15 cellular contexts compared by ENCODE assay signal in the genomic region with DNA sequence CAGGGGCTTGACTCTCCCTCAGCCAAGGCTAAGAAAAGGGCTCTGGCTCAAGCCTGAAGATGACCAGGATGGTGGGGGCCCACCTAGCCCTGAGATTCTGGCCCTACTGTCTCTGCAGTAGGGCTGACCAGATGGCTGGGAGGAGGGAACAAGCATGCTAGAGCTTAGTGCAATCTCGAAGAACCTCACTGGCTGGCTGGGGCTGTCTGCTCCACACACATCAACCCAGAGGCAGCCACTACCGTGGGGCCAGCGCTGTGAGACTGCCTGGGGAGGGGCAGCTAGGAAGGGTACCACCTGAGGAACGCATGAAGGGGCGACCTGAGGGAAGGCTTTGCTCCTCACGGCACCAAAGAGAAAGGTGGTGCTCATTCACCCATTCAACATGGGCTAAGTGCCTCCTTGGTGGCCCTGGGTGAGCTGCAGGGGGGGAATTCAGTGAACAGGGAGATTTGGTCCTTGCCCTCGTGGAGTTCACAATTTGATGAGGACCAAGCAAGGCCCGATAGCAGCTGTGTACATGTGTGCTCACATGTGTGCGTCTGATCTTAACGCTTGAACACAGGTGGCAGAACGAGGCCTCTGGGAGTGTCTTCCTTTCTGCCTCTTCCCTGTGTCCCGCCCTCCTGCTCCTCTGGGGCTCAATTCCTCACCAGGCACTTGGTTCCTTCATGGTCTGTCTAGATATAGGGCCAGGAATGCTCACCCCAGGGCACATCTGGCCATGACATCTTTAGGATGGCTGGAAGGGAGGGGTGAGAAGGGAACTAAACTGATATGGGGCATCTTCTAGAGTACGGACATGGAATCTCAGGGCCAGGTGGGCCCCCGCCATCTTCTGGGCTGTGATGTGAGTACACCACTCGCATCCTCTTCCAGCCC.
DNase-seq lines count a peak whose midpoint lies in the region; ATAC-seq and TF ChIP-seq lines count a peak whose summit lies in the region.
"Had no signal": no experiment of that assay in that cellular context is flagged by ENCODE, and none has a peak within 500 bp of the region (broad histone marks: within the 10 kb centered on the region; RNA-seq: fewer than 3 reads in every experiment).

No MANE protein-coding gene starts in this region.

- peak overlapping the region; percentile 71 for H3K27ac ChIP-seq in angular gyrus (ENCODE audit: low read depth, low read length)
- no peak overlapping the region for H3K27ac ChIP-seq in stomach
- H3K27ac ChIP-seq: A549 had no signal

- 83 to 92% (median 88%) methylated on average over 15 of the region's 15 CpGs for WGBS in stomach, 5 donors

- H3K4me1 Mint-ChIP-seq in activated CD4-positive, alpha-beta memory T cell treated with anti-CD3 and anti-CD28 coated beads, Interleukin-2, amount 10 ng/mL, durations not matched to agents 7 days and 5 days: peaks cover 9% of the 10 kb centered on the region
- no peaks in the 10 kb centered on the region for H3K4me1 Mint-ChIP-seq in activated CD4-positive, alpha-beta memory T cell treated with anti-CD3 and anti-CD28 coated beads for 36 hours (ENCODE audit: low read depth)
- peaks cover 22% of the 10 kb centered on the region for H3K4me1 Mint-ChIP-seq in mesothelial cell of epicardium
- H3K4me1 Mint-ChIP-seq in T-helper 2 cell treated with Interferon-gamma antibody and Interleukin-4, amounts not matched to agents 5 μg/mL and 100 μg/mL, for 36 hours (ENCODE audit: low read depth): no peaks in the 10 kb centered on the region

- TF ChIP-seq POLR2A in stomach (IDR thresholded peaks at IDR 0.05): no peak

- TF ChIP-seq CTCF in mesothelial cell of epicardium (IDR thresholded peaks at IDR 0.05; ENCODE audit: unreplicated experiment): no peak
- no peak for TF ChIP-seq CTCF in stomach (IDR thresholded peaks at IDR 0.05)

- no peaks in the 10 kb centered on the region for H3K36me3 Mint-ChIP-seq in activated CD4-positive, alpha-beta memory T cell treated with anti-CD3 and anti-CD28 coated beads, Interleukin-2, amount 10 ng/mL, durations not matched to agents 7 days and 5 days (ENCODE audit: low read depth)
- no peaks in the 10 kb centered on the region for H3K36me3 Mint-ChIP-seq in activated CD4-positive, alpha-beta memory T cell treated with anti-CD3 and anti-CD28 coated beads for 36 hours
- peaks cover 4% of the 10 kb centered on the region for H3K36me3 Mint-ChIP-seq in mesothelial cell of epicardium
- H3K36me3 Mint-ChIP-seq in T-helper 2 cell treated with Interferon-gamma antibody and Interleukin-4, amounts not matched to agents 5 μg/mL and 100 μg/mL, for 36 hours (ENCODE audit: low read depth): no peaks in the 10 kb centered on the region
- H3K36me3 Mint-ChIP-seq: CD4-positive, CD25-positive, alpha-beta regulatory T cell; memory B cell had no signal

- DNase-seq in activated CD4-positive, alpha-beta memory T cell treated with anti-CD3 and anti-CD28 coated beads, Interleukin-2, amount 10 ng/mL, durations not matched to agents 7 days and 5 days: peak; percentile 9
- no peak for DNase-seq in activated CD4-positive, alpha-beta memory T cell treated with anti-CD3 and anti-CD28 coated beads for 36 hours
- DNase-seq in mesothelial cell of epicardium (ENCODE audit: low spot score in 2 of 2, unreplicated experiment in 2 of 2) (peak in 1 of 2 experiments; percentile 36), stomach (peak; percentile 20)
- DNase-seq in activated CD4-positive, CD25-positive, alpha-beta regulatory T cell treated with anti-CD3 and anti-CD28 coated beads, Interleukin-2, amount 50 U/mL, for 72 hours: no peak
- DNase-seq in T-helper 2 cell treated with Interferon-gamma antibody and Interleukin-4, amounts not matched to agents 5 μg/mL and 100 μg/mL, for 36 hours (ENCODE audit: low spot score): no peak
- DNase-seq: activated naive CD4-positive, alpha-beta T cell treated with anti-CD3 and anti-CD28 coated beads for 36 hours; CD4-positive, CD25-positive, alpha-beta regulatory T cell; endodermal cell; NCI-H1048 had no signal

- no peak overlapping the region for H3K27ac Mint-ChIP-seq in activated CD4-positive, alpha-beta memory T cell treated with anti-CD3 and anti-CD28 coated beads, Interleukin-2, amount 10 ng/mL, durations not matched to agents 7 days and 5 days
- H3K27ac Mint-ChIP-seq in activated CD4-positive, alpha-beta memory T cell treated with anti-CD3 and anti-CD28 coated beads for 36 hours: no peak overlapping the region
- H3K27ac Mint-ChIP-seq in mesothelial cell of epicardium: peak overlapping the region; percentile 69
- H3K27ac Mint-ChIP-seq in T-helper 2 cell treated with Interferon-gamma antibody and Interleukin-4, amounts not matched to agents 5 μg/mL and 100 μg/mL, for 36 hours: no peak overlapping the region
- H3K27ac Mint-ChIP-seq: activated naive CD4-positive, alpha-beta T cell treated with anti-CD3 and anti-CD28 coated beads for 36 hours; CD4-positive, CD25-positive, alpha-beta regulatory T cell; memory B cell had no signal

- peaks cover 3 to 20% (median 14%) of the 10 kb centered on the region in 4 donors for H3K4me1 ChIP-seq in stomach

- no peaks in the 10 kb centered on the region for H3K27me3 ChIP-seq in stomach

- no peaks in the 10 kb centered on the region for H3K27me3 Mint-ChIP-seq in activated CD4-positive, alpha-beta memory T cell treated with anti-CD3 and anti-CD28 coated beads, Interleukin-2, amount 10 ng/mL, durations not matched to agents 7 days and 5 days
- H3K27me3 Mint-ChIP-seq in activated CD4-positive, alpha-beta memory T cell treated with anti-CD3 and anti-CD28 coated beads for 36 hours: peaks cover 2% of the 10 kb centered on the region
- H3K27me3 Mint-ChIP-seq in mesothelial cell of epicardium (ENCODE audit: low read depth): no peaks in the 10 kb centered on the region
- no peaks in the 10 kb centered on the region for H3K27me3 Mint-ChIP-seq in T-helper 2 cell treated with Interferon-gamma antibody and Interleukin-4, amounts not matched to agents 5 μg/mL and 100 μg/mL, for 36 hours (ENCODE audit: low read depth)
- H3K27me3 Mint-ChIP-seq: memory B cell had no signal

- CTCF ChIA-PET in activated CD4-positive, alpha-beta memory T cell treated with anti-CD3 and anti-CD28 coated beads, Interleukin-2, amount 10 ng/mL, durations not matched to agents 7 days and 5 days (lab: Charles Lee): interaction anchor here (1.1 to 1.5 kb wide), 4 partner anchors 10 to 566 kb away, joined by 3 read pairs; no protein-coding TSS in a partner anchor
- CTCF ChIA-PET in activated CD4-positive, alpha-beta memory T cell treated with anti-CD3 and anti-CD28 coated beads for 36 hours (lab: Charles Lee): interaction anchor here (1.1 to 3.2 kb wide), 5 partner anchors 13 to 574 kb away, joined by 4 to 19 read pairs (median 6); no protein-coding TSS in a partner anchor

- ATAC-seq in HG02938 (IDR thresholded peaks at IDR 0.05; ENCODE audit: unreplicated experiment): no peak

- no peaks in the 10 kb centered on the region for H3K36me3 ChIP-seq in stomach

- intact Hi-C loops in activated CD4-positive, alpha-beta memory T cell treated with anti-CD3 and anti-CD28 coated beads for 36 hours (cut with micrococcal nuclease): loop anchor here (2.0 kb wide), 1 partner anchor 573 kb away; no protein-coding TSS in a partner anchor
- intact Hi-C loops in stomach (cut with DNase I; ENCODE audit: low total_unique reads): loop anchor here (10.0 kb wide), 1 partner anchor 573 kb away; no protein-coding TSS in a partner anchor

- H3K9me3 ChIP-seq in stomach: no peaks in the 10 kb centered on the region
- H3K9me3 ChIP-seq: A549 had no signal

- TF ChIP-seq EP300 in stomach (IDR thresholded peaks at IDR 0.05): no peak

- no peak overlapping the region for H3K4me3 ChIP-seq in stomach
- H3K4me3 ChIP-seq: A549, K562 had no signal

- POLR2A ChIA-PET in activated CD4-positive, alpha-beta memory T cell treated with anti-CD3 and anti-CD28 coated beads, Interleukin-2, amount 10 ng/mL, durations not matched to agents 7 days and 5 days (lab: Charles Lee): no interaction called here
- POLR2A ChIA-PET in activated CD4-positive, alpha-beta memory T cell treated with anti-CD3 and anti-CD28 coated beads for 36 hours (lab: Charles Lee): no interaction called here

- no peaks in the 10 kb centered on the region for H3K9me3 Mint-ChIP-seq in activated CD4-positive, alpha-beta memory T cell treated with anti-CD3 and anti-CD28 coated beads, Interleukin-2, amount 10 ng/mL, durations not matched to agents 7 days and 5 days
- no peaks in the 10 kb centered on the region for H3K9me3 Mint-ChIP-seq in activated CD4-positive, alpha-beta memory T cell treated with anti-CD3 and anti-CD28 coated beads for 36 hours
- H3K9me3 Mint-ChIP-seq in mesothelial cell of epicardium: no peaks in the 10 kb centered on the region
- no peaks in the 10 kb centered on the region for H3K9me3 Mint-ChIP-seq in T-helper 2 cell treated with Interferon-gamma antibody and Interleukin-4, amounts not matched to agents 5 μg/mL and 100 μg/mL, for 36 hours
- H3K9me3 Mint-ChIP-seq: activated naive CD4-positive, alpha-beta T cell treated with anti-CD3 and anti-CD28 coated beads for 36 hours; CD4-positive, CD25-positive, alpha-beta regulatory T cell; endodermal cell; memory B cell had no signal

- H3K4me3 Mint-ChIP-seq in activated CD4-positive, alpha-beta memory T cell treated with anti-CD3 and anti-CD28 coated beads, Interleukin-2, amount 10 ng/mL, durations not matched to agents 7 days and 5 days: no peak overlapping the region
- H3K4me3 Mint-ChIP-seq in activated CD4-positive, alpha-beta memory T cell treated with anti-CD3 and anti-CD28 coated beads for 36 hours: no peak overlapping the region
- no peak overlapping the region for H3K4me3 Mint-ChIP-seq in mesothelial cell of epicardium
- no peak overlapping the region for H3K4me3 Mint-ChIP-seq in T-helper 2 cell treated with Interferon-gamma antibody and Interleukin-4, amounts not matched to agents 5 μg/mL and 100 μg/mL, for 36 hours
- H3K4me3 Mint-ChIP-seq: activated naive CD4-positive, alpha-beta T cell treated with anti-CD3 and anti-CD28 coated beads for 36 hours; CD4-positive, CD25-positive, alpha-beta regulatory T cell; endodermal cell; memory B cell had no signal

Comparison
In these comparisons a context has a peak if more than half of its experiments do, and no peak if none do; other contexts are left out.
1. DNase-seq: peak in activated CD4-positive, alpha-beta memory T cell treated with anti-CD3 and anti-CD28 coated beads, Interleukin-2, amount 10 ng/mL, durations not matched to agents 7 days and 5 days (single experiment) and stomach (single experiment); none in activated CD4-positive, alpha-beta memory T cell treated with anti-CD3 and anti-CD28 coated beads for 36 hours (single experiment), activated CD4-positive, CD25-positive, alpha-beta regulatory T cell treated with anti-CD3 and anti-CD28 coated beads, Interleukin-2, amount 50 U/mL, for 72 hours (single experiment) and T-helper 2 cell treated with Interferon-gamma antibody and Interleukin-4, amounts not matched to agents 5 μg/mL and 100 μg/mL, for 36 hours (single experiment).